8 cellular contexts compared by ENCODE assay signal in the genomic region with DNA sequence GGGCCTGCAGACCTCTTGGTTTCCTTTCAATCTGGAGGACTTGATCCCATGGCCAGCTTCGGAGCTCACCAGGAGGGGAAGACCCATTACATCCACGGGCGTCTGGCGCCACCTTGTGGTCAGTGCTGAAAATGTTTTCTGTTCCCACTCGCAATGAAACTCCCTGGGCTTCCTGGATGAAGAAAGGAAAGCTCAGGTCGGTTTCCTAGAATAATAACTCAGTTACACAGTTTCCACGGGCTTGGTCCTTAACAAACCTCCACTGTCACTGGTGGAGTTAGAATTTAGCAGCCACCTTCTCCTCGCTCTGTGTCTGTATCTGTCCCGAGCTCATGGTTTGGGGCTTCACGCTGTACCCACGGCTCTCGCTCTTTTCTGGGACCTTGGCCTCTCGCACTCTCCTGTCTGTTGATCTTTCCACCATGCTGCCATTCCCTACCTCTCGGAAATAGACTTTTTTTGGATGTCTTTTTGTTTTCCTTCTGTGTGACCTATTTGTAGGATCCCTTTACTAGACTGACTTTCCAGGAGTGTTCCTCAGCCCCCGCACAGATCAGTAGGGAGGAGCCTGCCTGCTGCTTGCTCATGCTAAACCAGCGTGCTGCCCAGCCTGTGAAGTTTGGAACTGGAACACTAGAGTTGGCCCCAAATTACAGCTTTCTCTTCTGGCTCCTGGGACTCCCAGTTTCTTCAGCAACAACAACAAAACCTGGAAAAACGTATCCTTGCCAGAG. TPM values are rescaled to one million over a fixed set of nuclear protein-coding genes. Genes with fewer than 3 reads are reported as not detected.
DNase-seq lines count a peak whose midpoint lies in the region; ATAC-seq and TF ChIP-seq lines count a peak whose summit lies in the region.

No MANE protein-coding gene starts in this region.

- no peak for TF ChIP-seq POLR2A in transverse colon (IDR thresholded peaks at IDR 0.05)

- H3K4me3 Mint-ChIP-seq in activated naive CD8-positive, alpha-beta T cell treated with anti-CD3 and anti-CD28 coated beads, Interleukin-2, amount 10 ng/mL, durations not matched to agents 7 days and 5 days, result peak overlapping the region; percentile 77

- no peaks in the 10 kb centered on the region for H3K9me3 Mint-ChIP-seq in activated naive CD8-positive, alpha-beta T cell treated with anti-CD3 and anti-CD28 coated beads, Interleukin-2, amount 10 ng/mL, durations not matched to agents 7 days and 5 days

- H3K4me3 ChIP-seq in SU-DHL-6 (ENCODE audit: insufficient read depth, low read length, poor library complexity, severe bottlenecking) (no peak overlapping the region), cardiac muscle cell (no peak overlapping the region), transverse colon (peak overlapping the region in 3 of 4 donors; percentile 39 to 68 (median 44))

- H4K20me1 ChIP-seq in SU-DHL-6 (ENCODE audit: low read depth, low read length), result no peaks in the 10 kb centered on the region

- peak overlapping the region; percentile 28 for H2AFZ ChIP-seq in SU-DHL-6 (ENCODE audit: low read depth, low read length, severe bottlenecking)

- H3K4me2 ChIP-seq in SU-DHL-6 (ENCODE audit: low read depth, low read length, poor library complexity, severe bottlenecking), result peak overlapping the region; percentile 33

- no peaks in the 10 kb centered on the region for H3K79me2 ChIP-seq in SU-DHL-6 (ENCODE audit: insufficient read depth, low read length)

- no peaks in the 10 kb centered on the region for H3F3A ChIP-seq in SU-DHL-6 (ENCODE audit: insufficient read depth)

- intact Hi-C loops in transverse colon (cut with DNase I; ENCODE audit: low total_unique reads), result loop anchor here (5.0 kb wide), 2 partner anchors 262 to 622 kb away; partner anchors contain the start of gene STAG1

- no peak overlapping the region for H3K9ac ChIP-seq in SU-DHL-6 (ENCODE audit: low read length)

- in situ Hi-C loops in transverse colon (cut with MboI; ENCODE audit: low pct_ligation_motif_present in 1 of 4, low pct_unique_long_range_greater_than_20kb in 1 of 4, low sequenced_read_pairs in 3 of 4), result loop anchor here (5.0 to 25.0 kb wide), 8 partner anchors 247 to 939 kb away; partner anchors contain the start of gene STAG1 (in 2 of the 4)

- H3K4me1 Mint-ChIP-seq in activated naive CD8-positive, alpha-beta T cell treated with anti-CD3 and anti-CD28 coated beads, Interleukin-2, amount 10 ng/mL, durations not matched to agents 7 days and 5 days, result peaks cover 7% of the 10 kb centered on the region

- no peaks in the 10 kb centered on the region for H3K36me3 Mint-ChIP-seq in activated naive CD8-positive, alpha-beta T cell treated with anti-CD3 and anti-CD28 coated beads, Interleukin-2, amount 10 ng/mL, durations not matched to agents 7 days and 5 days

- no peaks in the 10 kb centered on the region for H3K27me3 ChIP-seq in SU-DHL-6 (ENCODE audit: low read length)
- H3K27me3 ChIP-seq in cardiac muscle cell, result no peaks in the 10 kb centered on the region
- H3K27me3 ChIP-seq in transverse colon, result no peaks in the 10 kb centered on the region

- no peak for TF ChIP-seq EP300 in transverse colon (IDR thresholded peaks at IDR 0.05; ENCODE audit: low read depth)

- ATAC-seq in HG02642 (IDR thresholded peaks at IDR 0.05; ENCODE audit: poor library complexity, unreplicated experiment), result peak; percentile 84
- ATAC-seq in activated naive CD8-positive, alpha-beta T cell treated with anti-CD3 and anti-CD28 coated beads, Interleukin-2, amount 10 ng/mL, durations not matched to agents 7 days and 5 days (ENCODE audit: low read depth), result peak; percentile 85

- H3K27ac Mint-ChIP-seq in activated naive CD8-positive, alpha-beta T cell treated with anti-CD3 and anti-CD28 coated beads, Interleukin-2, amount 10 ng/mL, durations not matched to agents 7 days and 5 days, result no peak overlapping the region

- H3K36me3 ChIP-seq in SU-DHL-6 (ENCODE audit: low read length) (no peaks in the 10 kb centered on the region), cardiac muscle cell (no peaks in the 10 kb centered on the region), transverse colon (no peaks in the 10 kb centered on the region)

- no peaks in the 10 kb centered on the region for H3K9me3 ChIP-seq in SU-DHL-6 (ENCODE audit: insufficient read depth, low read length)
- no peaks in the 10 kb centered on the region for H3K9me3 ChIP-seq in cardiac muscle cell (ENCODE audit: low read depth)
- no peaks in the 10 kb centered on the region for H3K9me3 ChIP-seq in transverse colon

- no peaks in the 10 kb centered on the region for H3K9me2 ChIP-seq in SU-DHL-6 (replicated peaks; ENCODE audit: insufficient read depth, low read length)

- H3K27ac ChIP-seq in SU-DHL-6 (ENCODE audit: low read depth, low read length), result no peak overlapping the region
- no peak overlapping the region for H3K27ac ChIP-seq in cardiac muscle cell
- peak overlapping the region; percentile 61 to 81 (median 70) for H3K27ac ChIP-seq in transverse colon

- 13 to 32% methylated on average over 5 to 17 of the region's 17 CpGs for WGBS in transverse colon (ENCODE audit: low coverage in 1 of 2), 2 donors

- TF ChIP-seq CTCF in SU-DHL-6 (IDR thresholded peaks at IDR 0.05; ENCODE audit: insufficient read depth, low read length, poor library complexity, severe bottlenecking) (peak; percentile 78), cardiac muscle cell (IDR thresholded peaks at IDR 0.05; ENCODE audit: low read depth, low read length) (peak; percentile 81), transverse colon (IDR thresholded peaks at IDR 0.05) (peak; percentile 86 to 98 (median 88))

- no peaks in the 10 kb centered on the region for H3K27me3 Mint-ChIP-seq in activated naive CD8-positive, alpha-beta T cell treated with anti-CD3 and anti-CD28 coated beads, Interleukin-2, amount 10 ng/mL, durations not matched to agents 7 days and 5 days

- POLR2A ChIA-PET in activated naive CD8-positive, alpha-beta T cell treated with anti-CD3 and anti-CD28 coated beads, Interleukin-2, amount 10 ng/mL, durations not matched to agents 7 days and 5 days (lab: Charles Lee), result interaction anchor here (0.6 to 2.9 kb wide), 4 partner anchors 152 to 275 kb away, joined by 5 to 32 read pairs (median 6); partner anchors contain the start of genes NCK1 and STAG1

- DNase-seq in GM03348 (ENCODE audit: low spot score), result peak; percentile 90
- peak; percentile 80 to 92 (median 81) for DNase-seq in NCI-H1417 (lab: John Stamatoyannopoulos, UW)
- peak; percentile 83 for DNase-seq in activated naive CD8-positive, alpha-beta T cell treated with anti-CD3 and anti-CD28 coated beads, Interleukin-2, amount 10 ng/mL, durations not matched to agents 7 days and 5 days
- peak; percentile 90 to 93 for DNase-seq in cardiac muscle cell (ENCODE audit: low read depth in 1 of 2, low spot score in 1 of 2)
- peak; percentile 93 for DNase-seq in pons (ENCODE audit: low spot score)
- peak; percentile 94 for DNase-seq in transverse colon

- H3K4me1 ChIP-seq in cardiac muscle cell (ENCODE audit: low read depth) (no peaks in the 10 kb centered on the region), transverse colon (peaks cover 4 to 13% (median 8%) of the 10 kb centered on the region in 4 donors)

RNA-seq across cellular contexts. Expression of gene IL20RB, which starts 56.3 kb away (rescaled TPM):
- 1 to 10 TPM; 1.3 to 1.9 TPM for total RNA-seq in activated naive CD8-positive, alpha-beta T cell treated with anti-CD3 and anti-CD28 coated beads, Interleukin-2, amount 10 ng/mL, durations not matched to agents 7 days and 5 days
- total RNA-seq in cardiac muscle cell (0.60 and 0.77 TPM in 2 replicates), transverse colon (1 to 10 TPM in 2 of 4 donors, under 1 TPM in 1, not detected in 1; 0.27 to 1.8 (median 1.7) TPM)
- 0.15 and 0.59 TPM in 2 replicates for polyA plus RNA-seq in cardiac muscle cell

Comparison
In these comparisons a context has a peak if more than half of its experiments do, and no peak if none do; other contexts are left out.
1. H3K27ac ChIP-seq: peak in transverse colon (4 of 4); none in SU-DHL-6 (single experiment) and cardiac muscle cell (single experiment).
2. H3K4me3 ChIP-seq: peak in transverse colon (3 of 4); none in SU-DHL-6 (single experiment) and cardiac muscle cell (single experiment).
3. Peak in every context shown above with its lines, with median percentiles within 50 percentile points of each other: DNase-seq and CTCF ChIP-seq.